8 cellular contexts compared by ENCODE assay signal in the genomic region with DNA sequence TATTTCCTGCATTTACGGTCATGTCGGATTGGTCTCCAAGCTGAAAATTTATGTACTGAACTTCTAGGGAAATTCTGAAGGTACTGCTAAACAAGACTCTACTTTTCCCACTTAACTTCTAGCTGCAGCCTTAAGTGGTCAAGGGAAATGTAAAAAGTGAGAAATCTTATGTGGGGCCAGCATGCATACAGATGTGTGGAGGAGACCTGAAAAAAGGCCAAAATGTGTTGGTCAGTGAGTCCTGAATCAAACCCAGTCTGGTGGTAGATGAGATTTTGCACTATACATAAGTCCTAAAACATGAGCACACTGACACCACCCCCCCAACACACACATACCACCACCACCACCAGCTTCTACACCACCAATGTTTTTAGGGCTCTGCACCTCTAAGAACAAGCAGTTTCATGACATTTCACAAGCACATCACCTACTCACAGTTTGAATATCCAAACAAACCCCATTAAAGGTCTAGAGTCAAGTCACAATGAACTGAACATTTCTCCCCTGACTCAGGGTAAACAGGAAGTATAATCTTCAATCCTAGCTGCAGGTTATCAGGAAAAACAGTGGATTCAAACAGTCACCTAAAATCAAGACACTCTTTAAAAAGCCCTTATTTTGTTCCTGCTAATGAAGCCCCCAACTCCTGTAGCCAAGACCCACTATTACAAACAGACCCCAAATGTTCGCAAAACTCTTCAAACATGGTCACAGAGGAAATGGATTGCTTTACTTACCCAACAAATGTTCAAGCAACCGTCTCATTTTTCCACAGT. TPM values are rescaled to one million over a fixed set of nuclear protein-coding genes. Genes with fewer than 3 reads are reported as not detected.
DNase-seq lines count a peak whose midpoint lies in the region; ATAC-seq, FAIRE-seq and TF ChIP-seq lines count a peak whose summit lies in the region.

No MANE protein-coding gene starts in this region.

- FAIRE-seq in keratinocyte (lab: Jason Lieb, UNC), result no peak

- H3K27ac ChIP-seq in left ventricle myocardium inferior (replicated peaks) (peak overlapping the region; percentile 100), keratinocyte (ENCODE audit: control insufficient read depth, insufficient read depth, low read length) (peak overlapping the region; percentile 99), upper lobe of left lung (peak overlapping the region; percentile 97 to 100 (median 98))

- peaks cover 66% of the 10 kb centered on the region for H3K79me2 ChIP-seq in keratinocyte (ENCODE audit: control insufficient read depth, insufficient read depth, low read length)

- H3K9me3 ChIP-seq in left ventricle myocardium inferior (replicated peaks) (no peaks in the 10 kb centered on the region), keratinocyte (ENCODE audit: control insufficient read depth, low read depth, low read length) (no peaks in the 10 kb centered on the region), upper lobe of left lung (no peaks in the 10 kb centered on the region)

- H2AFZ ChIP-seq in keratinocyte (ENCODE audit: control insufficient read depth, low read length), result no peak overlapping the region

- H3K4me2 ChIP-seq in keratinocyte (ENCODE audit: control insufficient read depth, extremely low read depth, insufficient read depth, low read depth, low read length), result peak overlapping the region; percentile 84

- peak overlapping the region; percentile 86 for H3K9ac ChIP-seq in keratinocyte (ENCODE audit: control insufficient read depth, extremely low read depth, insufficient read depth, low read length)

- no peaks in the 10 kb centered on the region for H3K9me3 Mint-ChIP-seq in activated T-helper 2 cell treated with anti-CD3 and anti-CD28 coated beads, Interferon-gamma antibody, Interleukin-2, Interleukin-4, amounts not matched to agents 10 μg/mL and 5 μg/mL and 100 μg/mL, durations not matched to agents 14 hours and 24 hours and 36 hours

- intact Hi-C loops in left ventricle myocardium inferior (cut with micrococcal nuclease), result loop anchor here (5.0 kb wide), 1 partner anchor 38 kb away; no protein-coding TSS in a partner anchor
- intact Hi-C loops in Right ventricle myocardium inferior (cut with DNase I), result no loop called here
- intact Hi-C loops in activated T-helper 2 cell treated with anti-CD3 and anti-CD28 coated beads, Interferon-gamma antibody, Interleukin-2, Interleukin-4, amounts not matched to agents 10 μg/mL and 5 μg/mL and 100 μg/mL, durations not matched to agents 14 hours and 24 hours and 36 hours (cut with micrococcal nuclease), result loop anchor here (5.0 to 10.0 kb wide), 3 partner anchors 132 to 260 kb away; a partner anchor contains a TSS

- H3K36me3 ChIP-seq in left ventricle myocardium inferior (no peaks in the 10 kb centered on the region), keratinocyte (ENCODE audit: control insufficient read depth in 2 of 2, extremely low read depth in 1 of 2, insufficient read depth in 2 of 2, low read length in 2 of 2) (no peaks in the 10 kb centered on the region), upper lobe of left lung (no peaks in the 10 kb centered on the region)

- TF ChIP-seq CTCF in left ventricle myocardium inferior (IDR thresholded peaks at IDR 0.05; ENCODE audit: borderline replicate concordance) (no peak), keratinocyte (optimal IDR thresholded peaks at IDR 0.05 in 1 of 3, IDR thresholded peaks at IDR 0.05 in 1 of 3, conservative IDR thresholded peaks at IDR 0.05 in 1 of 3; ENCODE audit: extremely low read depth in 1 of 3, insufficient read depth in 2 of 3, low read length in 3 of 3) (no peak), upper lobe of left lung (IDR thresholded peaks at IDR 0.05) (no peak)

- peak overlapping the region; percentile 55 for H3K4me3 ChIP-seq in left ventricle myocardium inferior
- peak overlapping the region; percentile 50 to 71 (median 70) for H3K4me3 ChIP-seq in keratinocyte (ENCODE audit: control insufficient read depth in 2 of 3, extremely low read depth in 1 of 3, insufficient read depth in 2 of 3, low read depth in 1 of 3, low read length in 3 of 3)
- peak overlapping the region in 3 of 4 donors; percentile 10 to 32 (median 22) for H3K4me3 ChIP-seq in upper lobe of left lung

- H3K4me1 Mint-ChIP-seq in activated T-helper 2 cell treated with anti-CD3 and anti-CD28 coated beads, Interferon-gamma antibody, Interleukin-2, Interleukin-4, amounts not matched to agents 10 μg/mL and 5 μg/mL and 100 μg/mL, durations not matched to agents 14 hours and 24 hours and 36 hours (ENCODE audit: low read depth), result peaks cover 51% of the 10 kb centered on the region

- H3K27me3 Mint-ChIP-seq in activated T-helper 2 cell treated with anti-CD3 and anti-CD28 coated beads, Interferon-gamma antibody, Interleukin-2, Interleukin-4, amounts not matched to agents 10 μg/mL and 5 μg/mL and 100 μg/mL, durations not matched to agents 14 hours and 24 hours and 36 hours (ENCODE audit: low read depth), result no peaks in the 10 kb centered on the region

- peaks cover 47% of the 10 kb centered on the region for H3K36me3 Mint-ChIP-seq in activated T-helper 2 cell treated with anti-CD3 and anti-CD28 coated beads, Interferon-gamma antibody, Interleukin-2, Interleukin-4, amounts not matched to agents 10 μg/mL and 5 μg/mL and 100 μg/mL, durations not matched to agents 14 hours and 24 hours and 36 hours (ENCODE audit: low read depth)

- no peak for TF ChIP-seq POLR2A in upper lobe of left lung (IDR thresholded peaks at IDR 0.05)

- WGBS in upper lobe of left lung, 2 donors, result 32 to 43% methylated on average over 4 of the region's 4 CpGs

- DNase-seq in left ventricle myocardium inferior (no peak), Right ventricle myocardium inferior (ENCODE audit: missing footprints) (no peak), keratinocyte (ENCODE audit: low read depth, low spot score) (no peak), upper lobe of left lung (no peak)
- DNase-seq in activated T-helper 2 cell treated with anti-CD3 and anti-CD28 coated beads, Interferon-gamma antibody, Interleukin-2, Interleukin-4, amounts not matched to agents 10 μg/mL and 5 μg/mL and 100 μg/mL, durations not matched to agents 14 hours and 24 hours and 36 hours (ENCODE audit: low spot score), result no peak
- DNase-seq in stimulated activated CD4-positive, alpha-beta T cell treated with anti-CD3 and anti-CD28 coated beads, Interleukin-2, amount 100 ng/mL, for 24 hours, result no peak

- ATAC-seq in Right ventricle myocardium inferior, result no peak
- no peak for ATAC-seq in upper lobe of left lung (ENCODE audit: low FRiP score in 2 of 2)
- no peak for ATAC-seq in HG03025 (IDR thresholded peaks at IDR 0.05; ENCODE audit: low FRiP score, unreplicated experiment)
- ATAC-seq in HG03039 (IDR thresholded peaks at IDR 0.05; ENCODE audit: unreplicated experiment), result no peak

- dilution Hi-C loops in keratinocyte (cut with MboI; ENCODE audit: extremely low pct_ligation_motif_present, low sequenced_read_pairs), result no loop called here

- H3K4me3 Mint-ChIP-seq in activated T-helper 2 cell treated with anti-CD3 and anti-CD28 coated beads, Interferon-gamma antibody, Interleukin-2, Interleukin-4, amounts not matched to agents 10 μg/mL and 5 μg/mL and 100 μg/mL, durations not matched to agents 14 hours and 24 hours and 36 hours (ENCODE audit: low read depth), result peak overlapping the region; percentile 86

- no peaks in the 10 kb centered on the region for H4K20me1 ChIP-seq in keratinocyte (ENCODE audit: control insufficient read depth, extremely low read depth, insufficient read depth, low read length)

- TF ChIP-seq EP300 in upper lobe of left lung (IDR thresholded peaks at IDR 0.05), result no peak

- H3K27me3 ChIP-seq in left ventricle myocardium inferior (ENCODE audit: low read depth) (no peaks in the 10 kb centered on the region), keratinocyte (ENCODE audit: control insufficient read depth, extremely low read depth, insufficient read depth, low read length) (no peaks in the 10 kb centered on the region), upper lobe of left lung (no peaks in the 10 kb centered on the region)

- H3K27ac Mint-ChIP-seq in activated T-helper 2 cell treated with anti-CD3 and anti-CD28 coated beads, Interferon-gamma antibody, Interleukin-2, Interleukin-4, amounts not matched to agents 10 μg/mL and 5 μg/mL and 100 μg/mL, durations not matched to agents 14 hours and 24 hours and 36 hours, result peak overlapping the region; percentile 100

- H3K4me1 ChIP-seq in left ventricle myocardium inferior, result peaks cover 100% of the 10 kb centered on the region
- H3K4me1 ChIP-seq in keratinocyte (ENCODE audit: control insufficient read depth, extremely low read depth, insufficient read depth, low read length), result peaks cover 100% of the 10 kb centered on the region
- H3K4me1 ChIP-seq in upper lobe of left lung, result peaks cover 100% of the 10 kb centered on the region in 4 donors

- H3K9me1 ChIP-seq in keratinocyte (ENCODE audit: control insufficient read depth, extremely low read depth, insufficient read depth, low read length), result no peaks in the 10 kb centered on the region

RNA-seq across cellular contexts. Expression of a gene that starts 1.6 kb away (rescaled TPM):
- total RNA-seq in left ventricle myocardium inferior (37.9 TPM), Right ventricle myocardium inferior (36.1 TPM), upper lobe of left lung (100 to 1,000 TPM in 1 of 6 donors, 10 to 100 TPM in 5; 24.6 to 120 (median 51.8) TPM)
- total RNA-seq in activated T-helper 2 cell treated with anti-CD3 and anti-CD28 coated beads, Interferon-gamma antibody, Interleukin-2, Interleukin-4, amounts not matched to agents 10 μg/mL and 5 μg/mL and 100 μg/mL, durations not matched to agents 14 hours and 24 hours and 36 hours, result 45.7 and 46.7 TPM in 2 replicates
- 30.0 to 42.6 TPM (median 39.8 TPM) in 3 replicates for polyA plus RNA-seq in keratinocyte
- polyA plus RNA-seq in keratinocyte (2011; ENCODE audit: low read depth), result 49.3 TPM
- polyA plus RNA-seq in keratinocyte (2011; cell fraction: cytosol; rRNA removed), result 21.6 and 26.9 TPM in 2 replicates
- 95.0 and 95.8 TPM in 2 replicates for polyA plus RNA-seq in keratinocyte (2011; cell fraction: nucleus; rRNA removed)
- polyA plus RNA-seq in keratinocyte (2012; ENCODE audit: low replicate concordance), result 34.7 and 37.8 TPM in 2 replicates
- 40.3 to 48.9 TPM (median 40.8 TPM) in 3 replicates for polyA minus RNA-seq in keratinocyte
- polyA minus RNA-seq in keratinocyte (2011; cell fraction: cytosol; rRNA and poly(A)+ RNA removed), result 21.7 TPM
- 51.6 and 102 TPM in 2 replicates for polyA minus RNA-seq in keratinocyte (2011; cell fraction: nucleus; rRNA and poly(A)+ RNA removed)
